Comparison of ENCODE assay signal across 1 cellular context in the genomic region with DNA sequence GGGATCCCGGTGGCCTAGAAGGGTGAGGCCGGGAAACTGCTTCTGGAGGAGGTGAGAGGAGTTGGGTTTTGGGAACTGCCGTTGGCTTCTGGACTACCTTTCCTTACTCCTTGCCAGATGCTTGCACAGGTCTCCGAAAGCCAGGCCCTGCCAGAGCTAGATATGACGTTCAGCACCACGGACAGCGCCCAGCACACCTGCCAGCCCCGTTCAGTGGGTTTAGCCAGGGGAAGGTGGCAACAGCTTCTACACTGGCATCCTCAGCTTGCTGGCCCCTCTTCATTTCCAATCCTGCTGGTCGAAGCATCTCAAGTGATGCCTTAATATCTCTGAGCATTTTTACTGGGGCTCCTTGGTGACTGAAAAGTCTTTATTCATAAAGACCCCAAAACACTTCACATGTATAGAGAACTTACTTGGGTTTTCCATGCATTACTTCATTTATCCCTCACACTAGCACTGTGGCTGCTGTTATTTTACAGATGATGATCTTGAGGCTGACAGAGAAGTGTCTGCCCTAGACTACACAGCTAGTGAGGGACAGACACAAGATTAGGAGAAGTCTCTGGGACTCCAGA.
TF ChIP-seq lines count a peak whose summit lies in the region.

No MANE protein-coding gene starts in this region.

TF ChIP-seq in HepG2, 621 proteins besides CTCF, POLR2A, EP300 and RAD21 (continued from another document and continues in another):
- TF ChIP-seq, protein P1, sequence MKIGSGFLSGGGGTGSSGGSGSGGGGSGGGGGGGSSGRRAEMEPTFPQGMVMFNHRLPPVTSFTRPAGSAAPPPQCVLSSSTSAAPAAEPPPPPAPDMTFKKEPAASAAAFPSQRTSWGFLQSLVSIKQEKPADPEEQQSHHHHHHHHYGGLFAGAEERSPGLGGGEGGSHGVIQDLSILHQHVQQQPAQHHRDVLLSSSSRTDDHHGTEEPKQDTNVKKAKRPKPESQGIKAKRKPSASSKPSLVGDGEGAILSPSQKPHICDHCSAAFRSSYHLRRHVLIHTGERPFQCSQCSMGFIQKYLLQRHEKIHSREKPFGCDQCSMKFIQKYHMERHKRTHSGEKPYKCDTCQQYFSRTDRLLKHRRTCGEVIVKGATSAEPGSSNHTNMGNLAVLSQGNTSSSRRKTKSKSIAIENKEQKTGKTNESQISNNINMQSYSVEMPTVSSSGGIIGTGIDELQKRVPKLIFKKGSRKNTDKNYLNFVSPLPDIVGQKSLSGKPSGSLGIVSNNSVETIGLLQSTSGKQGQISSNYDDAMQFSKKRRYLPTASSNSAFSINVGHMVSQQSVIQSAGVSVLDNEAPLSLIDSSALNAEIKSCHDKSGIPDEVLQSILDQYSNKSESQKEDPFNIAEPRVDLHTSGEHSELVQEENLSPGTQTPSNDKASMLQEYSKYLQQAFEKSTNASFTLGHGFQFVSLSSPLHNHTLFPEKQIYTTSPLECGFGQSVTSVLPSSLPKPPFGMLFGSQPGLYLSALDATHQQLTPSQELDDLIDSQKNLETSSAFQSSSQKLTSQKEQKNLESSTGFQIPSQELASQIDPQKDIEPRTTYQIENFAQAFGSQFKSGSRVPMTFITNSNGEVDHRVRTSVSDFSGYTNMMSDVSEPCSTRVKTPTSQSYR (CRISPR knock-in tag; IDR thresholded peaks at IDR 0.05; ENCODE audit: borderline replicate concordance), result peak; percentile 62; the same call in 1 of the 2 replicates
- TF ChIP-seq KLF13 (CRISPR knock-in tag; IDR thresholded peaks at IDR 0.05), result no peak
- 0 out of 2 replicates have a peak, but pooled peaks have one; percentile 48 for TF ChIP-seq ZNF235 (CRISPR knock-in tag; IDR thresholded peaks at IDR 0.05; ENCODE audit: borderline replicate concordance)
- no peak for TF ChIP-seq SMAD1 (CRISPR knock-in tag; IDR thresholded peaks at IDR 0.05; ENCODE audit: borderline replicate concordance, low read depth)
- TF ChIP-seq, protein P2, sequence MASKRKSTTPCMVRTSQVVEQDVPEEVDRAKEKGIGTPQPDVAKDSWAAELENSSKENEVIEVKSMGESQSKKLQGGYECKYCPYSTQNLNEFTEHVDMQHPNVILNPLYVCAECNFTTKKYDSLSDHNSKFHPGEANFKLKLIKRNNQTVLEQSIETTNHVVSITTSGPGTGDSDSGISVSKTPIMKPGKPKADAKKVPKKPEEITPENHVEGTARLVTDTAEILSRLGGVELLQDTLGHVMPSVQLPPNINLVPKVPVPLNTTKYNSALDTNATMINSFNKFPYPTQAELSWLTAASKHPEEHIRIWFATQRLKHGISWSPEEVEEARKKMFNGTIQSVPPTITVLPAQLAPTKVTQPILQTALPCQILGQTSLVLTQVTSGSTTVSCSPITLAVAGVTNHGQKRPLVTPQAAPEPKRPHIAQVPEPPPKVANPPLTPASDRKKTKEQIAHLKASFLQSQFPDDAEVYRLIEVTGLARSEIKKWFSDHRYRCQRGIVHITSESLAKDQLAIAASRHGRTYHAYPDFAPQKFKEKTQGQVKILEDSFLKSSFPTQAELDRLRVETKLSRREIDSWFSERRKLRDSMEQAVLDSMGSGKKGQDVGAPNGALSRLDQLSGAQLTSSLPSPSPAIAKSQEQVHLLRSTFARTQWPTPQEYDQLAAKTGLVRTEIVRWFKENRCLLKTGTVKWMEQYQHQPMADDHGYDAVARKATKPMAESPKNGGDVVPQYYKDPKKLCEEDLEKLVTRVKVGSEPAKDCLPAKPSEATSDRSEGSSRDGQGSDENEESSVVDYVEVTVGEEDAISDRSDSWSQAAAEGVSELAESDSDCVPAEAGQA (IDR thresholded peaks at IDR 0.05; ENCODE audit: low read depth), result no peak
- TF ChIP-seq, protein P2 (CRISPR knock-in tag; IDR thresholded peaks at IDR 0.05; ENCODE audit: borderline replicate concordance), result 0 out of 2 replicates have a peak, but pooled peaks have one; percentile 64
- no peak for TF ChIP-seq NR1H2 (CRISPR knock-in tag; IDR thresholded peaks at IDR 0.05; ENCODE audit: borderline replicate concordance, low read depth)
- TF ChIP-seq ZSCAN21 (CRISPR knock-in tag; IDR thresholded peaks at IDR 0.05; ENCODE audit: borderline replicate concordance), result 0 out of 2 replicates have a peak, but pooled peaks have one; percentile 32
- TF ChIP-seq MYC (CRISPR knock-in tag; IDR thresholded peaks at IDR 0.05; ENCODE audit: borderline replicate concordance), result peak; percentile 37; the same call in 1 of the 2 replicates
- peak; percentile 79; the same call in 1 of the 2 replicates for TF ChIP-seq KDM4B (CRISPR knock-in tag; IDR thresholded peaks at IDR 0.05)
- 0 out of 2 replicates have a peak, but pooled peaks have one; percentile 64 for TF ChIP-seq ZNF354B (CRISPR knock-in tag; IDR thresholded peaks at IDR 0.05)
- TF ChIP-seq, protein P3, sequence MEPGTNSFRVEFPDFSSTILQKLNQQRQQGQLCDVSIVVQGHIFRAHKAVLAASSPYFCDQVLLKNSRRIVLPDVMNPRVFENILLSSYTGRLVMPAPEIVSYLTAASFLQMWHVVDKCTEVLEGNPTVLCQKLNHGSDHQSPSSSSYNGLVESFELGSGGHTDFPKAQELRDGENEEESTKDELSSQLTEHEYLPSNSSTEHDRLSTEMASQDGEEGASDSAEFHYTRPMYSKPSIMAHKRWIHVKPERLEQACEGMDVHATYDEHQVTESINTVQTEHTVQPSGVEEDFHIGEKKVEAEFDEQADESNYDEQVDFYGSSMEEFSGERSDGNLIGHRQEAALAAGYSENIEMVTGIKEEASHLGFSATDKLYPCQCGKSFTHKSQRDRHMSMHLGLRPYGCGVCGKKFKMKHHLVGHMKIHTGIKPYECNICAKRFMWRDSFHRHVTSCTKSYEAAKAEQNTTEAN (CRISPR knock-in tag; conservative IDR thresholded peaks at IDR 0.05), result peak; percentile 64; the same call in 1 of the 2 replicates
- TF ChIP-seq ATF1 (CRISPR knock-in tag; IDR thresholded peaks at IDR 0.05), result no peak
- no peak for TF ChIP-seq NRL (CRISPR knock-in tag; IDR thresholded peaks at IDR 0.05; ENCODE audit: borderline replicate concordance)
- peak; percentile 84; the same call in 1 of the 2 replicates for TF ChIP-seq MEIS2 (CRISPR knock-in tag; IDR thresholded peaks at IDR 0.05)
- TF ChIP-seq HOXA9 (CRISPR knock-in tag; IDR thresholded peaks at IDR 0.05; ENCODE audit: borderline replicate concordance), result peak; percentile 74; the same call in 1 of the 2 replicates
- 0 out of 2 replicates have a peak, but pooled peaks have one; percentile 47 for TF ChIP-seq KLF11 (CRISPR knock-in tag; IDR thresholded peaks at IDR 0.05)
- peak; percentile 67 for TF ChIP-seq RARA (CRISPR knock-in tag; IDR thresholded peaks at IDR 0.05)
- TF ChIP-seq, protein P4, sequence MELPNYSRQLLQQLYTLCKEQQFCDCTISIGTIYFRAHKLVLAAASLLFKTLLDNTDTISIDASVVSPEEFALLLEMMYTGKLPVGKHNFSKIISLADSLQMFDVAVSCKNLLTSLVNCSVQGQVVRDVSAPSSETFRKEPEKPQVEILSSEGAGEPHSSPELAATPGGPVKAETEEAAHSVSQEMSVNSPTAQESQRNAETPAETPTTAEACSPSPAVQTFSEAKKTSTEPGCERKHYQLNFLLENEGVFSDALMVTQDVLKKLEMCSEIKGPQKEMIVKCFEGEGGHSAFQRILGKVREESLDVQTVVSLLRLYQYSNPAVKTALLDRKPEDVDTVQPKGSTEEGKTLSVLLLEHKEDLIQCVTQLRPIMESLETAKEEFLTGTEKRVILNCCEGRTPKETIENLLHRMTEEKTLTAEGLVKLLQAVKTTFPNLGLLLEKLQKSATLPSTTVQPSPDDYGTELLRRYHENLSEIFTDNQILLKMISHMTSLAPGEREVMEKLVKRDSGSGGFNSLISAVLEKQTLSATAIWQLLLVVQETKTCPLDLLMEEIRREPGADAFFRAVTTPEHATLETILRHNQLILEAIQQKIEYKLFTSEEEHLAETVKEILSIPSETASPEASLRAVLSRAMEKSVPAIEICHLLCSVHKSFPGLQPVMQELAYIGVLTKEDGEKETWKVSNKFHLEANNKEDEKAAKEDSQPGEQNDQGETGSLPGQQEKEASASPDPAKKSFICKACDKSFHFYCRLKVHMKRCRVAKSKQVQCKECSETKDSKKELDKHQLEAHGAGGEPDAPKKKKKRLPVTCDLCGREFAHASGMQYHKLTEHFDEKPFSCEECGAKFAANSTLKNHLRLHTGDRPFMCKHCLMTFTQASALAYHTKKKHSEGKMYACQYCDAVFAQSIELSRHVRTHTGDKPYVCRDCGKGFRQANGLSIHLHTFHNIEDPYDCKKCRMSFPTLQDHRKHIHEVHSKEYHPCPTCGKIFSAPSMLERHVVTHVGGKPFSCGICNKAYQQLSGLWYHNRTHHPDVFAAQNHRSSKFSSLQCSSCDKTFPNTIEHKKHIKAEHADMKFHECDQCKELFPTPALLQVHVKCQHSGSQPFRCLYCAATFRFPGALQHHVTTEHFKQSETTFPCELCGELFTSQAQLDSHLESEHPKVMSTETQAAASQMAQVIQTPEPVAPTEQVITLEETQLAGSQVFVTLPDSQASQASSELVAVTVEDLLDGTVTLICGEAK (IDR thresholded peaks at IDR 0.05), result no peak
- TF ChIP-seq, protein P4 (CRISPR knock-in tag; IDR thresholded peaks at IDR 0.05), result 0 out of 2 replicates have a peak, but pooled peaks have one; percentile 50
- TF ChIP-seq, protein P5, sequence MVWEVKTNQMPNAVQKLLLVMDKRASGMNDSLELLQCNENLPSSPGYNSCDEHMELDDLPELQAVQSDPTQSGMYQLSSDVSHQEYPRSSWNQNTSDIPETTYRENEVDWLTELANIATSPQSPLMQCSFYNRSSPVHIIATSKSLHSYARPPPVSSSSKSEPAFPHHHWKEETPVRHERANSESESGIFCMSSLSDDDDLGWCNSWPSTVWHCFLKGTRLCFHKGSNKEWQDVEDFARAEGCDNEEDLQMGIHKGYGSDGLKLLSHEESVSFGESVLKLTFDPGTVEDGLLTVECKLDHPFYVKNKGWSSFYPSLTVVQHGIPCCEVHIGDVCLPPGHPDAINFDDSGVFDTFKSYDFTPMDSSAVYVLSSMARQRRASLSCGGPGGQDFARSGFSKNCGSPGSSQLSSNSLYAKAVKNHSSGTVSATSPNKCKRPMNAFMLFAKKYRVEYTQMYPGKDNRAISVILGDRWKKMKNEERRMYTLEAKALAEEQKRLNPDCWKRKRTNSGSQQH (CRISPR knock-in tag; IDR thresholded peaks at IDR 0.05; ENCODE audit: low read depth), result peak; percentile 82; the same call in 1 of the 2 replicates
- peak; percentile 75 for TF ChIP-seq ELF3 (CRISPR knock-in tag; IDR thresholded peaks at IDR 0.05)
- 0 out of 2 replicates have a peak, but pooled peaks have one; percentile 60 for TF ChIP-seq ZNF530 (CRISPR knock-in tag; IDR thresholded peaks at IDR 0.05; ENCODE audit: low read depth)
- TF ChIP-seq, protein P6, sequence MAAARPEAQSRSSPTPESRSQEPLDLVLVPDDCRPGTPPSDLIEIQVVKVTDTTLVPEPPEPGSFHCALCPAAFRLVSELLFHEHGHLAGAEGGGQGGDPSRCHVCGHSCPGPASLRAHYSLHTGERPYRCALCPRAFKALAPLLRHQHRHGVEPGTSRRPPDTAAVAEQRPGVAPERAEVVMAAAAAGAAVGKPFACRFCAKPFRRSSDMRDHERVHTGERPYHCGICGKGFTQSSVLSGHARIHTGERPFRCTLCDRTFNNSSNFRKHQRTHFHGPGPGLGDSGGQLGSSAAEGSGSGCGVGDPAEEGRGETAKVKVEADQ (CRISPR knock-in tag; IDR thresholded peaks at IDR 0.05; ENCODE audit: borderline replicate concordance), result no peak
- peak; percentile 36; the same call in 1 of the 2 replicates for TF ChIP-seq ZNF205 (CRISPR knock-in tag; IDR thresholded peaks at IDR 0.05)
- no peak for TF ChIP-seq MYNN (CRISPR knock-in tag; IDR thresholded peaks at IDR 0.05; ENCODE audit: low read depth)
- no peak for TF ChIP-seq ZNF569 (CRISPR knock-in tag; IDR thresholded peaks at IDR 0.05; ENCODE audit: borderline replicate concordance)
- TF ChIP-seq ZNF891 (CRISPR knock-in tag; IDR thresholded peaks at IDR 0.05), result peak; percentile 59; the same call in 1 of the 2 replicates
- no peak for TF ChIP-seq PAWR (CRISPR knock-in tag; IDR thresholded peaks at IDR 0.05; ENCODE audit: borderline replicate concordance)
- TF ChIP-seq ZNF317 (CRISPR knock-in tag; IDR thresholded peaks at IDR 0.05), result peak; percentile 45; the same call in 1 of the 2 replicates
- no peak for TF ChIP-seq ZNF564 (CRISPR knock-in tag; IDR thresholded peaks at IDR 0.05)
